In the genomic region with DNA sequence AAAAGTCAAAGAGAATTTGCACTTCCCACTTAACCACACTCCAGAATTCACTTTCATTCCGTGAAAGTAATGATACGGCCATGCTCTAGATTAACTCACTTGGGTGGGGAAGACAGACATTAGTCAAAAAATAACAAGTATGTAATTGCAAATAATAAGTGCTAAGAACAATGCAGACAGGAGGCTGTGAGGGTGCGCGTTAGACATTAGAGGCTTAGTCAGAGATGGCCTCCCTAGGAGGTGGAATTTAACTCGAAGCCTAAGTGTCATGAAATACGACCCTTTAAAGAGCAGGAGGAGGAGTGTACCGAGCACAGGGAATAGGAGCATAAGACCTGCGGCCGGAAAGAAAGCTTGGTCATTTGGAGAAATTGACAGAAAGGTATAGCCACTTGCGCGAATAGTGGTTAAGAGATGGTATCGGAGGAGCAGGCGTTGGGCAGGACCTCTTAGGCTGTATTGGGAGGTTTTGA, we compare ENCODE assay signal across 8 cellular contexts. TPM values are rescaled to one million over a fixed set of nuclear protein-coding genes. Genes with fewer than 3 reads are reported as not detected.
A peak's percentile ranks its signal among the peaks of the same experiment; 100 is the strongest.
DNase-seq lines count a peak whose midpoint lies in the region; ATAC-seq, FAIRE-seq and TF ChIP-seq lines count a peak whose summit lies in the region.

No MANE protein-coding gene starts in this region.

- intact Hi-C loops in endothelial cell of umbilical vein (cut with micrococcal nuclease): no loop called here

- peak; percentile 50 for DNase-seq in NCI-H146 (lab: John Stamatoyannopoulos, UW)
- DNase-seq in NCI-H146 treated with DMSO at 0.1 percent for 48 hours (lab: John Stamatoyannopoulos, UW; ENCODE audit: unreplicated experiment): no peak
- peak; percentile 10 to 42 for DNase-seq in SJCRH30
- no peak for DNase-seq in endothelial cell of umbilical vein (ENCODE audit: low read depth, low spot score)
- DNase-seq in central memory CD4-positive, alpha-beta T cell: no peak

- peak overlapping the region; percentile 87 for H3K9ac ChIP-seq in endothelial cell of umbilical vein (replicated peaks; ENCODE audit: extremely low read depth, insufficient read depth, low read length)
- H3K9ac ChIP-seq in neural cell (ENCODE audit: low read length): peak overlapping the region; percentile 85

- H3K4me2 ChIP-seq in endothelial cell of umbilical vein (ENCODE audit: insufficient read depth, low read length) (peak overlapping the region; percentile 93), neural cell (ENCODE audit: low read length) (peak overlapping the region; percentile 80)

- TF ChIP-seq EP300 in neural cell (conservative IDR thresholded peaks at IDR 0.05; ENCODE audit: poor library complexity, severe bottlenecking): no peak

- H3K27ac ChIP-seq in SJCRH30 (peak overlapping the region; percentile 68), endothelial cell of umbilical vein (ENCODE audit: insufficient read depth, low read depth, low read length) (peak overlapping the region; percentile 43), neural cell (ENCODE audit: low read length) (peak overlapping the region; percentile 87)

- H3K4me3 ChIP-seq in SJCRH30 (peak overlapping the region; percentile 78), endothelial cell of umbilical vein (replicated peaks in 1 of 3; ENCODE audit: insufficient read depth in 1 of 3, low read depth in 1 of 3, low read length in 3 of 3) (peak overlapping the region; percentile 61 to 95 (median 66)), neural cell (ENCODE audit: low read length) (peak overlapping the region; percentile 74)

- no peak for TF ChIP-seq POLR2A in endothelial cell of umbilical vein (IDR thresholded peaks at IDR 0.05; ENCODE audit: low read depth, low read length)

- CTCF ChIA-PET in endothelial cell of umbilical vein (lab: Charles Lee): no interaction called here

- no peaks in the 10 kb centered on the region for H3K9me1 ChIP-seq in endothelial cell of umbilical vein (replicated peaks; ENCODE audit: control insufficient read depth, extremely low read depth, insufficient read depth, low read length)

- H3K36me3 ChIP-seq in SJCRH30 (peaks cover 36% of the 10 kb centered on the region), endothelial cell of umbilical vein (ENCODE audit: control insufficient read depth in 2 of 2, extremely low read depth in 1 of 2, insufficient read depth in 2 of 2, low read length in 2 of 2) (peaks cover 0 to 7% of the 10 kb centered on the region in 2 experiments), neural cell (ENCODE audit: insufficient read depth, low read length) (peaks cover 29% of the 10 kb centered on the region)

- H3K9me3 ChIP-seq in SJCRH30 (replicated peaks): no peaks in the 10 kb centered on the region; the same call in 1 of the 2 replicates
- no peaks in the 10 kb centered on the region for H3K9me3 ChIP-seq in endothelial cell of umbilical vein (replicated peaks; ENCODE audit: control insufficient read depth, insufficient read depth, low read length)
- H3K9me3 ChIP-seq in neural cell (ENCODE audit: low read length): peaks cover 3% of the 10 kb centered on the region

- H3K27me3 ChIP-seq in SJCRH30 (no peaks in the 10 kb centered on the region), endothelial cell of umbilical vein (ENCODE audit: control insufficient read depth in 2 of 2, insufficient read depth in 2 of 2, low read length in 2 of 2) (peaks cover 0 to 4% of the 10 kb centered on the region in 2 experiments), neural cell (ENCODE audit: insufficient read depth, low read depth, low read length) (no peaks in the 10 kb centered on the region)

- no peaks in the 10 kb centered on the region for H3K9me2 ChIP-seq in neural cell (ENCODE audit: insufficient read depth, low read length)

- FAIRE-seq in endothelial cell of umbilical vein (lab: Jason Lieb, UNC): no peak

- POLR2A ChIA-PET in endothelial cell of umbilical vein (lab: Charles Lee): no interaction called here

- BruUV-seq in endothelial cell of umbilical vein (replicated peaks; lab: Mats Ljungman, UMichigan): no TSS peak

- TF ChIP-seq RAD21 in neural cell (conservative IDR thresholded peaks at IDR 0.05): no peak

- peak overlapping the region; percentile 52 for H2AFZ ChIP-seq in endothelial cell of umbilical vein (ENCODE audit: low read depth, low read length)
- H2AFZ ChIP-seq in neural cell (ENCODE audit: low read depth, low read length): peak overlapping the region; percentile 70

- H4K20me1 ChIP-seq in endothelial cell of umbilical vein (replicated peaks; ENCODE audit: control insufficient read depth, extremely low read depth, insufficient read depth, low read length): no peaks in the 10 kb centered on the region
- no peaks in the 10 kb centered on the region for H4K20me1 ChIP-seq in neural cell (ENCODE audit: insufficient read depth)

- no peaks in the 10 kb centered on the region for H3F3A ChIP-seq in neural cell (ENCODE audit: insufficient read depth, low read length, poor library complexity, severe bottlenecking)

- peaks cover 49% of the 10 kb centered on the region for H3K79me2 ChIP-seq in endothelial cell of umbilical vein (ENCODE audit: control insufficient read depth, insufficient read depth, low read length)
- peaks cover 47% of the 10 kb centered on the region for H3K79me2 ChIP-seq in neural cell (replicated peaks; ENCODE audit: insufficient read depth, low read length)

- peak; percentile 24 for ATAC-seq in HG02885 (IDR thresholded peaks at IDR 0.05; ENCODE audit: poor library complexity, unreplicated experiment)
- ATAC-seq in HG03039 (IDR thresholded peaks at IDR 0.05; ENCODE audit: unreplicated experiment): no peak

- H3K4me1 ChIP-seq in SJCRH30 (no peaks in the 10 kb centered on the region), endothelial cell of umbilical vein (ENCODE audit: control insufficient read depth, extremely low read depth, insufficient read depth, low read length) (peaks cover 16% of the 10 kb centered on the region)

- TF ChIP-seq CTCF in endothelial cell of umbilical vein (IDR thresholded peaks at IDR 0.05; ENCODE audit: extremely low read depth in 1 of 2, insufficient read depth in 1 of 2, low read depth in 1 of 2, low read length in 2 of 2) (no peak), neural cell (IDR thresholded peaks at IDR 0.05; ENCODE audit: poor library complexity, severe bottlenecking) (no peak)

- dilution Hi-C loops in endothelial cell of umbilical vein (cut with MboI; ENCODE audit: extremely low pct_ligation_motif_present, low sequenced_read_pairs): no loop called here

TF ChIP-seq in endothelial cell of umbilical vein, 7 proteins besides CTCF, POLR2A, EP300 and RAD21:
- TF ChIP-seq MYC (IDR thresholded peaks at IDR 0.05; ENCODE audit: low read depth, low read length) (no peak), EZH2 (IDR thresholded peaks at IDR 0.05; ENCODE audit: borderline replicate concordance, low read depth, low read length, severe bottlenecking) (no peak), POLR2AphosphoS5 (IDR thresholded peaks at IDR 0.05; ENCODE audit: insufficient read depth, low read depth, low read length) (no peak), JUN (IDR thresholded peaks at IDR 0.05; ENCODE audit: borderline replicate concordance, insufficient read depth, insufficient read length, low read depth) (no peak), FOS (IDR thresholded peaks at IDR 0.05; ENCODE audit: borderline replicate concordance, insufficient read depth, low read length) (no peak), GATA2 (IDR thresholded peaks at IDR 0.05; ENCODE audit: insufficient read depth, insufficient read length, low read depth, low read length) (no peak)
- TF ChIP-seq, protein P1, sequence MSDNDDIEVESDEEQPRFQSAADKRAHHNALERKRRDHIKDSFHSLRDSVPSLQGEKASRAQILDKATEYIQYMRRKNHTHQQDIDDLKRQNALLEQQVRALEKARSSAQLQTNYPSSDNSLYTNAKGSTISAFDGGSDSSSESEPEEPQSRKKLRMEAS (IDR thresholded peaks at IDR 0.05; ENCODE audit: insufficient read depth, insufficient read length): no peak

TF ChIP-seq in neural cell, 6 proteins besides CTCF, POLR2A, EP300 and RAD21 (continues in another document):
- TF ChIP-seq SMC3 (conservative IDR thresholded peaks at IDR 0.05; ENCODE audit: poor library complexity) (no peak), EZH2 (IDR thresholded peaks at IDR 0.05; ENCODE audit: borderline replicate concordance, insufficient read depth, low read length, poor library complexity, severe bottlenecking) (no peak)
- TF ChIP-seq, protein P2, sequence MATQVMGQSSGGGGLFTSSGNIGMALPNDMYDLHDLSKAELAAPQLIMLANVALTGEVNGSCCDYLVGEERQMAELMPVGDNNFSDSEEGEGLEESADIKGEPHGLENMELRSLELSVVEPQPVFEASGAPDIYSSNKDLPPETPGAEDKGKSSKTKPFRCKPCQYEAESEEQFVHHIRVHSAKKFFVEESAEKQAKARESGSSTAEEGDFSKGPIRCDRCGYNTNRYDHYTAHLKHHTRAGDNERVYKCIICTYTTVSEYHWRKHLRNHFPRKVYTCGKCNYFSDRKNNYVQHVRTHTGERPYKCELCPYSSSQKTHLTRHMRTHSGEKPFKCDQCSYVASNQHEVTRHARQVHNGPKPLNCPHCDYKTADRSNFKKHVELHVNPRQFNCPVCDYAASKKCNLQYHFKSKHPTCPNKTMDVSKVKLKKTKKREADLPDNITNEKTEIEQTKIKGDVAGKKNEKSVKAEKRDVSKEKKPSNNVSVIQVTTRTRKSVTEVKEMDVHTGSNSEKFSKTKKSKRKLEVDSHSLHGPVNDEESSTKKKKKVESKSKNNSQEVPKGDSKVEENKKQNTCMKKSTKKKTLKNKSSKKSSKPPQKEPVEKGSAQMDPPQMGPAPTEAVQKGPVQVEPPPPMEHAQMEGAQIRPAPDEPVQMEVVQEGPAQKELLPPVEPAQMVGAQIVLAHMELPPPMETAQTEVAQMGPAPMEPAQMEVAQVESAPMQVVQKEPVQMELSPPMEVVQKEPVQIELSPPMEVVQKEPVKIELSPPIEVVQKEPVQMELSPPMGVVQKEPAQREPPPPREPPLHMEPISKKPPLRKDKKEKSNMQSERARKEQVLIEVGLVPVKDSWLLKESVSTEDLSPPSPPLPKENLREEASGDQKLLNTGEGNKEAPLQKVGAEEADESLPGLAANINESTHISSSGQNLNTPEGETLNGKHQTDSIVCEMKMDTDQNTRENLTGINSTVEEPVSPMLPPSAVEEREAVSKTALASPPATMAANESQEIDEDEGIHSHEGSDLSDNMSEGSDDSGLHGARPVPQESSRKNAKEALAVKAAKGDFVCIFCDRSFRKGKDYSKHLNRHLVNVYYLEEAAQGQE (IDR thresholded peaks at IDR 0.05; ENCODE audit: borderline replicate concordance): peak; percentile 1

RNA-seq across cellular contexts. Expression of a gene that starts 0.6 kb away (rescaled TPM):
- 64.2 and 67.8 TPM in 2 replicates for total RNA-seq in SJCRH30 (2014; rRNA removed; shearing (Covaris generic))
- total RNA-seq in endothelial cell of umbilical vein: 36.6 and 40.7 TPM in 2 replicates
- polyA plus RNA-seq in endothelial cell of umbilical vein: 12.9 and 17.1 TPM in 2 replicates
- polyA plus RNA-seq in endothelial cell of umbilical vein (2011; cell fraction: cytosol; rRNA removed): 21.6 and 30.7 TPM in 2 replicates
- polyA plus RNA-seq in endothelial cell of umbilical vein (2011; cell fraction: nucleus; rRNA removed): 10.3 and 12.1 TPM in 2 replicates
- 80.3 and 87.5 TPM in 2 replicates for polyA plus RNA-seq in endothelial cell of umbilical vein (2012)
- 10.9 and 12.0 TPM in 2 replicates for polyA minus RNA-seq in endothelial cell of umbilical vein
- 34.0 TPM for polyA minus RNA-seq in endothelial cell of umbilical vein (2011; cell fraction: cytosol; rRNA and poly(A)+ RNA removed)
- 10.6 and 18.4 TPM in 2 replicates for polyA minus RNA-seq in endothelial cell of umbilical vein (2011; cell fraction: nucleus; rRNA and poly(A)+ RNA removed)
- 42.1 and 47.8 TPM in 2 replicates for polyA plus RNA-seq in neural cell
- polyA minus RNA-seq in neural cell: 28.2 and 43.4 TPM in 2 replicates

Comparison
In these comparisons a context has a peak if more than half of its experiments do, and no peak if none do; other contexts are left out.
1. DNase-seq: peak in NCI-H146 (single experiment) and SJCRH30 (2 of 2); none in NCI-H146 treated with DMSO at 0.1 percent for 48 hours (single experiment), endothelial cell of umbilical vein (single experiment) and central memory CD4-positive, alpha-beta T cell (single experiment).
2. Peak in every context shown above with its lines, with median percentiles within 50 percentile points of each other: H3K27ac ChIP-seq and H3K4me3 ChIP-seq.